In genomic region chr16:4381935-4382794, GRCh38 we compare ENCODE assay signal across 19 cellular contexts. TPM values are rescaled to one million over a fixed set of nuclear protein-coding genes. Genes with fewer than 3 reads are reported as not detected.
DNase-seq lines count a peak whose midpoint lies in the region; ATAC-seq and TF ChIP-seq lines count a peak whose summit lies in the region.
"Had no signal": no experiment of that assay in that cellular context is flagged by ENCODE, and none has a peak within 500 bp of the region (broad histone marks: within the 10 kb centered on the region; RNA-seq: fewer than 3 reads in every experiment).

No MANE protein-coding gene starts in this region.

- peak overlapping the region; percentile 77; the same call in 1 of the 2 replicates for H3K4me2 ChIP-seq in BLaER1

- CTCF ChIA-PET in HEK293 (lab: Yijun Ruan, JAX), result no interaction called here

- peak overlapping the region; percentile 73 for H3K27ac ChIP-seq in BLaER1
- H3K27ac ChIP-seq in HEK293 (ENCODE audit: extremely low read depth, low read depth, low read length), result no peak overlapping the region
- peak overlapping the region in 41 of 59 donors; percentile 0 to 81 (median 56) for H3K27ac ChIP-seq in dorsolateral prefrontal cortex
- peak overlapping the region; percentile 68 for H3K27ac ChIP-seq in psoas muscle
- H3K27ac ChIP-seq: brain microvascular endothelial cell, lower lobe of right lung had no signal

- intact Hi-C loops in dorsolateral prefrontal cortex (cut with DNase I) (no loop called here), psoas muscle (cut with DNase I) (no loop called here)

- no peaks in the 10 kb centered on the region for H3K27me3 ChIP-seq in BLaER1
- H3K27me3 ChIP-seq in dorsolateral prefrontal cortex, result no peaks in the 10 kb centered on the region
- no peaks in the 10 kb centered on the region for H3K27me3 ChIP-seq in psoas muscle (ENCODE audit: insufficient read depth in 3 of 3, low read length in 2 of 3)
- H3K27me3 ChIP-seq: brain microvascular endothelial cell had no signal

- peaks cover 99% of the 10 kb centered on the region for H4K20me1 ChIP-seq in BLaER1

- TF ChIP-seq CTCF in HEK293 (tag by site-specific recombination; IDR thresholded peaks at IDR 0.05), result no peak
- TF ChIP-seq CTCF in dorsolateral prefrontal cortex (IDR thresholded peaks at IDR 0.05 in 54 of 56, conservative IDR thresholded peaks at IDR 0.05 in 2 of 56; ENCODE audit: low read depth in 1 of 56, partially characterized antibody in 56 of 56), result no peak
- no peak for TF ChIP-seq CTCF in psoas muscle (IDR thresholded peaks at IDR 0.05)

- ATAC-seq in psoas muscle, result no peak
- ATAC-seq in GM18519 (IDR thresholded peaks at IDR 0.05; ENCODE audit: low FRiP score, unreplicated experiment), result no peak
- ATAC-seq: lower lobe of right lung had no signal

- 81 to 85% (median 85%) methylated on average over 51 to 55 of the region's 55 CpGs for WGBS in psoas muscle, 3 donors

- POLR2A ChIA-PET in HEK293 (lab: Yijun Ruan, JAX), result no interaction called here

- H3K9ac ChIP-seq in BLaER1, result no peak overlapping the region; the same call in 1 of the 2 replicates

- H3K36me3 ChIP-seq in BLaER1 (peaks cover 79% of the 10 kb centered on the region), HEK293 (ENCODE audit: control insufficient read depth in 2 of 2, insufficient read depth in 1 of 2, low read length in 2 of 2) (peaks cover 0 to 35% of the 10 kb centered on the region in 2 experiments; a peak in 1 of 3 replicates), psoas muscle (ENCODE audit: insufficient read depth in 1 of 2, low read depth in 1 of 2) (no peaks in the 10 kb centered on the region)

- H3K9me3 ChIP-seq in BLaER1 (no peaks in the 10 kb centered on the region), HEK293 (ENCODE audit: control insufficient read depth, insufficient read depth, low read depth, low read length) (no peaks in the 10 kb centered on the region), psoas muscle (no peaks in the 10 kb centered on the region)
- H3K9me3 ChIP-seq: lower lobe of right lung had no signal

- no peak overlapping the region for H3K4me3 ChIP-seq in BLaER1
- H3K4me3 ChIP-seq in HEK293 (ENCODE audit: low read depth, low read length), result no peak overlapping the region
- H3K4me3 ChIP-seq in dorsolateral prefrontal cortex, result no peak overlapping the region
- peak overlapping the region; percentile 7 for H3K4me3 ChIP-seq in psoas muscle
- H3K4me3 ChIP-seq: lower lobe of right lung had no signal

- no peak for DNase-seq in dorsolateral prefrontal cortex
- peak in 1 of 2 donors; percentile 17 for DNase-seq in psoas muscle
- no peak for DNase-seq in NCI-H1105 treated with DMSO at 0.1 percent for 48 hours (lab: John Stamatoyannopoulos, UW)
- DNase-seq in activated CD4-positive, alpha-beta T cell treated with anti-CD3 and anti-CD28 coated beads, Interleukin-2, amount 50 U/mL, for 1 hour, result no peak
- DNase-seq in NCI-H1048 (lab: John Stamatoyannopoulos, UW), result no peak
- DNase-seq: activated B cell treated with CpG ODN at 0.5 μM for 24 hours; activated CD4-positive, alpha-beta memory T cell treated with anti-CD3 and anti-CD28 coated beads, Interleukin-2, amount 10 ng/mL, durations not matched to agents 7 days and 5 days; activated gamma-delta T cell; activated T-cell treated with anti-CD3 and anti-CD28 coated beads for 4 hours; brain microvascular endothelial cell; DMS 273 treated with DMSO at 0.1 percent for 48 hours; H9; lower lobe of right lung; NCI-H1694; NCI-H69; RPMI8226 had no signal

- H3K4me1 ChIP-seq in BLaER1 (peaks cover 76% of the 10 kb centered on the region), HEK293 (ENCODE audit: control insufficient read depth, insufficient read depth, low read length) (no peaks in the 10 kb centered on the region), psoas muscle (peaks cover 22% of the 10 kb centered on the region)

TF ChIP-seq in HEK293, 187 proteins besides CTCF, POLR2A, EP300 and RAD21:
- TF ChIP-seq ZFP41 (tag by site-specific recombination; IDR thresholded peaks at IDR 0.05; ENCODE audit: borderline replicate concordance), result no peak
- TF ChIP-seq HIC1 (tag by site-specific recombination; IDR thresholded peaks at IDR 0.05), result peak; percentile 48; the same call in 1 of the 2 replicates
- no peak for TF ChIP-seq HOXA7 (CRISPR knock-in tag; IDR thresholded peaks at IDR 0.05; ENCODE audit: borderline replicate concordance)
- TF ChIP-seq BCL11B (tag by site-specific recombination; IDR thresholded peaks at IDR 0.05; ENCODE audit: low read depth), result no peak
- no peak for TF ChIP-seq ZBTB6 (tag by site-specific recombination; IDR thresholded peaks at IDR 0.05)
- no peak for TF ChIP-seq YY2 (tag by site-specific recombination; IDR thresholded peaks at IDR 0.05)
- TF ChIP-seq INSM2 (tag by site-specific recombination; IDR thresholded peaks at IDR 0.05), result no peak
- no peak for TF ChIP-seq REST (tag by site-specific recombination; IDR thresholded peaks at IDR 0.05)
- no peak for TF ChIP-seq ZNF133 (tag by site-specific recombination; IDR thresholded peaks at IDR 0.05)

RNA-seq across cellular contexts. Expression of gene VASN, which starts 10.5 kb away (rescaled TPM):
- 10 to 100 TPM in 84 of 120 experiments, 1 to 10 TPM in 36; 3.9 to 49.4 (median 12.1) TPM for total RNA-seq in dorsolateral prefrontal cortex
- 1 to 10 TPM; 3.0 to 3.6 (median 3.4) TPM for total RNA-seq in psoas muscle
- 1 to 10 TPM; 2.0 to 3.8 (median 3.3) TPM for polyA plus RNA-seq in psoas muscle

RNA-seq across cellular contexts. Expression of gene PAM16, which starts 31.0 kb away (rescaled TPM):
- total RNA-seq in dorsolateral prefrontal cortex (10 to 100 TPM; 31.5 to 61.9 (median 44.6) TPM), psoas muscle (10 to 100 TPM; 60.5 to 84.2 (median 70.7) TPM)
- polyA plus RNA-seq in psoas muscle, result 100 to 1,000 TPM; 144 to 163 (median 160) TPM

RNA-seq across cellular contexts. Expression of gene CORO7, which starts 34.2 kb away (rescaled TPM):
- 100 to 1,000 TPM in 1 of 120 experiments, 10 to 100 TPM in 119; 38.4 to 111 (median 63.7) TPM for total RNA-seq in dorsolateral prefrontal cortex
- total RNA-seq in psoas muscle, result 1 to 10 TPM; 5.2 to 7.9 (median 7.2) TPM
- polyA plus RNA-seq in psoas muscle, result 1 to 10 TPM; 3.4 to 5.8 (median 3.9) TPM

RNA-seq across cellular contexts. Expression of gene DNAJA3, which starts 43.5 kb away (rescaled TPM):
- total RNA-seq in dorsolateral prefrontal cortex, result 10 to 100 TPM; 38.3 to 66.6 (median 53.2) TPM
- 100 to 1,000 TPM in 1 of 4 donors, 10 to 100 TPM in 3; 77.4 to 110 (median 80.5) TPM for total RNA-seq in psoas muscle
- 100 to 1,000 TPM in 1 of 3 donors, 10 to 100 TPM in 2; 68.0 to 104 (median 95.9) TPM for polyA plus RNA-seq in psoas muscle

Comparison
In these comparisons a context has a peak if more than half of its experiments do, and no peak if none do; other contexts are left out.
1. RNA of gene CORO7, which starts 34.2 kb away (total RNA-seq): 38.4 to 111 TPM in dorsolateral prefrontal cortex; 5.2 to 7.9 TPM in psoas muscle; every median in the first group is over 4 times any median in the second.